Comparison of ENCODE assay signal across 10 cellular contexts in genomic region chr2:105798595-105798994, GRCh38. TPM values are rescaled to one million over a fixed set of nuclear protein-coding genes. Genes with fewer than 3 reads are reported as not detected.
DNase-seq lines count a peak whose midpoint lies in the region; ATAC-seq and TF ChIP-seq lines count a peak whose summit lies in the region.
"Had no signal": no experiment of that assay in that cellular context is flagged by ENCODE, and none has a peak within 500 bp of the region (broad histone marks: within the 10 kb centered on the region; RNA-seq: fewer than 3 reads in every experiment).

No MANE protein-coding gene starts in this region.

- H3K4me1 ChIP-seq in DOHH2 (ENCODE audit: control insufficient read depth, low read length) (peaks cover 89% of the 10 kb centered on the region), mesenchymal stem cell (ENCODE audit: control insufficient read depth, insufficient read depth, low read depth, low read length) (peaks cover 9% of the 10 kb centered on the region), A673 (ENCODE audit: insufficient read depth, low read length, poor library complexity, severe bottlenecking) (peaks cover 34% of the 10 kb centered on the region)

- TF ChIP-seq CTCF in DOHH2 (IDR thresholded peaks at IDR 0.05; ENCODE audit: low read depth, low read length, poor library complexity, severe bottlenecking) (no peak), A673 (conservative IDR thresholded peaks at IDR 0.05; ENCODE audit: low read depth, low read length) (no peak)

- H3K36me3 Mint-ChIP-seq in T-helper 1 cell treated with Interleukin-12 subunit alpha and Interleukin-12 subunit beta and Interleukin-4 antibody, amounts not matched to agents 30 μg/mL and 1 μg/mL, for 36 hours (ENCODE audit: low read depth): peaks cover 29% of the 10 kb centered on the region

- CTCF ChIA-PET in A673 (lab: Charles Lee): no interaction called here

- H3K9me2 ChIP-seq in DOHH2 (replicated peaks; ENCODE audit: control insufficient read depth, low read length): no peaks in the 10 kb centered on the region

- H3K79me1 ChIP-seq in mesenchymal stem cell (replicated peaks; ENCODE audit: low read length, poor library complexity, severe bottlenecking): peaks cover 43% of the 10 kb centered on the region

- no peaks in the 10 kb centered on the region for H3K27me3 Mint-ChIP-seq in T-helper 1 cell treated with Interleukin-12 subunit alpha and Interleukin-12 subunit beta and Interleukin-4 antibody, amounts not matched to agents 30 μg/mL and 1 μg/mL, for 36 hours (ENCODE audit: low read depth)

- H3K36me3 ChIP-seq in DOHH2 (ENCODE audit: control insufficient read depth, low read length): peaks cover 3% of the 10 kb centered on the region
- H3K36me3 ChIP-seq in mesenchymal stem cell (ENCODE audit: control insufficient read depth in 1 of 2, insufficient read depth in 2 of 2, low read depth in 1 of 2, low read length in 2 of 2): peaks cover 0 to 10% of the 10 kb centered on the region in 2 experiments
- H3K36me3 ChIP-seq in A673 (ENCODE audit: insufficient read depth, low read length, poor library complexity, severe bottlenecking): no peaks in the 10 kb centered on the region

- H3K18ac ChIP-seq in mesenchymal stem cell (ENCODE audit: low read depth in 1 of 2, low read length in 2 of 2): peak overlapping the region in 1 of 2 experiments; percentile 38

- peak overlapping the region; percentile 73 for H2BK120ac ChIP-seq in mesenchymal stem cell (ENCODE audit: low read depth, low read length)

- H3K27ac ChIP-seq in DOHH2 (ENCODE audit: low read depth, low read length): peak overlapping the region; percentile 94
- no peak overlapping the region for H3K27ac ChIP-seq in mesenchymal stem cell (ENCODE audit: low read length, poor library complexity, severe bottlenecking)
- no peak overlapping the region for H3K27ac ChIP-seq in A673 (ENCODE audit: low read depth, low read length, poor library complexity, severe bottlenecking)

- H2BK5ac ChIP-seq in mesenchymal stem cell (ENCODE audit: low read depth, low read length, poor library complexity, severe bottlenecking): no peak overlapping the region

- H3K4me3 Mint-ChIP-seq in T-helper 1 cell treated with Interleukin-12 subunit alpha and Interleukin-12 subunit beta and Interleukin-4 antibody, amounts not matched to agents 30 μg/mL and 1 μg/mL, for 36 hours: peak overlapping the region; percentile 77

- ATAC-seq in HG02884 (IDR thresholded peaks at IDR 0.05; ENCODE audit: unreplicated experiment): peak; percentile 23

- intact Hi-C loops in A673 (cut with micrococcal nuclease; ENCODE audit: unreplicated experiment): no loop called here

- H3K4me3 ChIP-seq in DOHH2 (ENCODE audit: low read length) (peak overlapping the region; percentile 69), mesenchymal stem cell (ENCODE audit: insufficient read depth in 1 of 2, low read depth in 1 of 2, low read length in 2 of 2) (no peak overlapping the region), A673 (ENCODE audit: low read depth, low read length, poor library complexity, severe bottlenecking) (no peak overlapping the region)

- DNase-seq in mesenchymal stem cell (peak; percentile 12), NCI-H146 treated with DMSO at 0.1 percent for 48 hours (lab: John Stamatoyannopoulos, UW; ENCODE audit: unreplicated experiment) (no peak), A673 (ENCODE audit: low spot score) (no peak), NCI-H187 (lab: John Stamatoyannopoulos, UW) (no peak)
- DNase-seq in NK-92 treated with Interleukin-12 subunit alpha and Interleukin-12 subunit beta, amount 100 ng/mL, for 24 hours (lab: John Stamatoyannopoulos, UW): no peak
- DNase-seq: DMS79, NCI-H187 treated with DMSO at 0.1 percent for 48 hours had no signal

- H3K79me2 ChIP-seq in DOHH2 (ENCODE audit: control insufficient read depth, low read length): peaks cover 89% of the 10 kb centered on the region

- no peak overlapping the region for H2BK15ac ChIP-seq in mesenchymal stem cell (ENCODE audit: low read depth, poor library complexity, severe bottlenecking)

- H3K27me3 ChIP-seq in DOHH2 (ENCODE audit: control insufficient read depth, low read length): no peaks in the 10 kb centered on the region
- no peaks in the 10 kb centered on the region for H3K27me3 ChIP-seq in mesenchymal stem cell (ENCODE audit: control insufficient read depth in 1 of 2, insufficient read depth in 1 of 2, low read length in 2 of 2)
- H3K27me3 ChIP-seq in A673 (replicated peaks; ENCODE audit: insufficient read depth, low read depth, low read length, poor library complexity): peaks cover 57% of the 10 kb centered on the region

- peaks cover 29% of the 10 kb centered on the region for H3F3A ChIP-seq in DOHH2 (ENCODE audit: control insufficient read depth, insufficient read depth)

- H3K27ac Mint-ChIP-seq in T-helper 1 cell treated with Interleukin-12 subunit alpha and Interleukin-12 subunit beta and Interleukin-4 antibody, amounts not matched to agents 30 μg/mL and 1 μg/mL, for 36 hours: peak overlapping the region; percentile 94

- no peak overlapping the region for H3K14ac ChIP-seq in mesenchymal stem cell (ENCODE audit: low read length in 2 of 2)

- no peaks in the 10 kb centered on the region for H3K9me3 Mint-ChIP-seq in T-helper 1 cell treated with Interleukin-12 subunit alpha and Interleukin-12 subunit beta and Interleukin-4 antibody, amounts not matched to agents 30 μg/mL and 1 μg/mL, for 36 hours

- no peak overlapping the region for H3K9ac ChIP-seq in mesenchymal stem cell (ENCODE audit: low read length)

- no peak overlapping the region for H4K8ac ChIP-seq in mesenchymal stem cell (ENCODE audit: low read length)

- no peak overlapping the region for H2AK5ac ChIP-seq in mesenchymal stem cell (ENCODE audit: low read length, severe bottlenecking)

- peaks cover 80% of the 10 kb centered on the region for H3K4me1 Mint-ChIP-seq in T-helper 1 cell treated with Interleukin-12 subunit alpha and Interleukin-12 subunit beta and Interleukin-4 antibody, amounts not matched to agents 30 μg/mL and 1 μg/mL, for 36 hours (ENCODE audit: low read depth)

- H4K20me1 ChIP-seq in DOHH2 (ENCODE audit: control insufficient read depth, insufficient read depth, low read depth, low read length): no peaks in the 10 kb centered on the region

- H3K9me3 ChIP-seq in DOHH2 (ENCODE audit: control insufficient read depth, insufficient read depth, low read length) (no peaks in the 10 kb centered on the region), mesenchymal stem cell (ENCODE audit: control insufficient read depth, low read length) (no peaks in the 10 kb centered on the region), A673 (ENCODE audit: low read depth, low read length, poor library complexity, severe bottlenecking) (no peaks in the 10 kb centered on the region)

- WGBS in mesenchymal stem cell: 100% methylated on average over 1 of the region's 2 CpGs

- POLR2A ChIA-PET in A673 (lab: Charles Lee; ENCODE audit: low non-redundant PET): no interaction called here

- H4K91ac ChIP-seq in mesenchymal stem cell (ENCODE audit: low read length): no peak overlapping the region

- H2BK12ac ChIP-seq in mesenchymal stem cell (ENCODE audit: low read length in 2 of 2): no peak overlapping the region

- H3K4me2 ChIP-seq in DOHH2 (ENCODE audit: low read length) (peak overlapping the region; percentile 94), mesenchymal stem cell (ENCODE audit: low read length, poor library complexity, severe bottlenecking) (no peak overlapping the region)

- H3K23ac ChIP-seq in mesenchymal stem cell (ENCODE audit: low read length in 2 of 2): no peak overlapping the region

- no TSS peak for BruUV-seq in A673 (replicated peaks; lab: Mats Ljungman, UMichigan)

- no peak overlapping the region for H3K4ac ChIP-seq in mesenchymal stem cell (ENCODE audit: low read depth in 1 of 2, low read length in 2 of 2)

- H2AFZ ChIP-seq in mesenchymal stem cell (ENCODE audit: low read depth, low read length): no peak overlapping the region

RNA-seq across cellular contexts. Expression of gene NCK2, which starts 53.9 kb away (rescaled TPM):
- polyA plus RNA-seq in mesenchymal stem cell (2013, experiment 1 of 2): 67.1 TPM
- 65.5 TPM for polyA plus RNA-seq in mesenchymal stem cell (2013, experiment 2 of 2)
- total RNA-seq in A673 (2021): 21.6 and 24.4 TPM in 2 replicates
